Comparison of ENCODE assay signal across 18 cellular contexts in the genomic region with DNA sequence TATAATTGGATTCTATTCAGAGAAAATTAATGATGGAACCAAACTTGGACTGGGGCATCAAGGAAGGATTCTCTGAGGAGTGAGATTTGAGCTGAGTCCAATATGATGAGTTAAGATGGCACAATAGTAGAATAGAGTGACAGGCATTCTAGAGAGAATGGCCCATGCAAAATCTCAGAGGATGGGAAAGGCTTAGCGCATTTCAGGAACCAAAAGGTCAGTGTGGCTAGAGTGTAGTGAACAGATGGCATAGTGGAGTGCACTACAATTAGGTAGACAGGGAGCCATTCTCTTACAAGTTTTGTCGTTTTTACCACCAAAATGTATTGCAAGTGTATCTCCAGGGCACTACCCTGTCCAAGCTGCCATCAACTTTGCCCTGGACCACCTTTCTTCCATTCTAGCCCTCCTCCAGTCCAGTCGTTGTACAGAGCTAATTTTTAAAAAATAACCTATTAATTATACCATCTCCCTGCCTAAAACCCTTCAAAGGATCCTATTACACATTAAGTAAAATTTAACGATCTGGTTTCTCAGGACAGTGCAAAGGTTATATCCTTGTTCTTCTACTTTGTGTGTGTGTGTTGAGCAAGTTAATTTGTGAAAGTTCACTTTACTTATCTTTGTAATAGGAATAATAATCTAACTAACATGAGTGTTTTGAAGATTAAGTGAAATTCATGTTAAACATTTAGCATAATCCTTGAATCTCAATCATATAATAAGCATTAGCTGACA.
"Had no signal": no experiment of that assay in that cellular context is flagged by ENCODE, and none has a peak within 500 bp of the region (broad histone marks: within the 10 kb centered on the region; RNA-seq: fewer than 3 reads in every experiment).

No MANE protein-coding gene starts in this region.

- H3K4me3 ChIP-seq: heart left ventricle, left ventricle myocardium inferior, lung, suprapubic skin, thyroid gland, upper lobe of left lung, uterus had no signal

- H3K4me1 ChIP-seq: foreskin keratinocyte, heart left ventricle, left ventricle myocardium inferior, suprapubic skin, thyroid gland, upper lobe of left lung, uterus had no signal

- DNase-seq: effector memory CD8-positive, alpha-beta T cell; foreskin keratinocyte; heart left ventricle; hippocampal formation; left ventricle myocardium inferior; mesenchymal stem cell; naive B cell; right cardiac atrium; stimulated activated CD4-positive, alpha-beta T cell treated with anti-CD3 and anti-CD28 coated beads, Interleukin-4, amount 100 ng/mL, for 1 hour; stimulated activated CD8-positive, alpha-beta memory T cell treated with anti-CD3 and anti-CD28 coated beads, Interleukin-4, amount 100 ng/mL, for 48 hours; stimulated activated naive CD8-positive, alpha-beta T cell treated with anti-CD3 and anti-CD28 coated beads, Interleukin-15, Interleukin-2, amounts not matched to agents 100 U/mL and 50 U/mL, for 24 hours; thyroid gland; upper lobe of left lung; uterus had no signal

- H3K27me3 Mint-ChIP-seq: effector memory CD8-positive, alpha-beta T cell; naive B cell had no signal

- H3K36me3 ChIP-seq: neutrophil, uterus had no signal

- H3K27me3 ChIP-seq: foreskin keratinocyte, heart left ventricle, neutrophil, suprapubic skin, thyroid gland, upper lobe of left lung, uterus had no signal

- H3K4me3 Mint-ChIP-seq: effector memory CD8-positive, alpha-beta T cell; naive B cell; stimulated activated effector memory CD8-positive, alpha-beta T cell treated with anti-CD3 and anti-CD28 coated beads, Interleukin-12 subunit alpha, Interleukin-12 subunit beta, amount 100 ng/mL, for 72 hours had no signal

- ATAC-seq: effector memory CD8-positive, alpha-beta T cell; foreskin keratinocyte; heart left ventricle; right cardiac atrium; stimulated activated effector memory CD8-positive, alpha-beta T cell treated with anti-CD3 and anti-CD28 coated beads, Interleukin-12 subunit alpha, Interleukin-12 subunit beta, amount 100 ng/mL, for 72 hours; stimulated activated naive CD8-positive, alpha-beta T cell treated with anti-CD3 and anti-CD28 coated beads, Interleukin-15, Interleukin-2, amounts not matched to agents 100 U/mL and 50 U/mL, for 24 hours had no signal

- H3K27ac Mint-ChIP-seq: effector memory CD8-positive, alpha-beta T cell; stimulated activated effector memory CD8-positive, alpha-beta T cell treated with anti-CD3 and anti-CD28 coated beads, Interleukin-12 subunit alpha, Interleukin-12 subunit beta, amount 100 ng/mL, for 72 hours had no signal

- H3K27ac ChIP-seq: foreskin keratinocyte, heart left ventricle, left ventricle myocardium inferior, neutrophil, suprapubic skin, thyroid gland, upper lobe of left lung, uterus had no signal

- H3K9me3 ChIP-seq: neutrophil, suprapubic skin, thyroid gland, uterus had no signal

- H3K4me1 Mint-ChIP-seq: naive B cell; stimulated activated effector memory CD8-positive, alpha-beta T cell treated with anti-CD3 and anti-CD28 coated beads, Interleukin-12 subunit alpha, Interleukin-12 subunit beta, amount 100 ng/mL, for 72 hours had no signal
